14 cellular contexts compared by ENCODE assay signal in the genomic region with DNA sequence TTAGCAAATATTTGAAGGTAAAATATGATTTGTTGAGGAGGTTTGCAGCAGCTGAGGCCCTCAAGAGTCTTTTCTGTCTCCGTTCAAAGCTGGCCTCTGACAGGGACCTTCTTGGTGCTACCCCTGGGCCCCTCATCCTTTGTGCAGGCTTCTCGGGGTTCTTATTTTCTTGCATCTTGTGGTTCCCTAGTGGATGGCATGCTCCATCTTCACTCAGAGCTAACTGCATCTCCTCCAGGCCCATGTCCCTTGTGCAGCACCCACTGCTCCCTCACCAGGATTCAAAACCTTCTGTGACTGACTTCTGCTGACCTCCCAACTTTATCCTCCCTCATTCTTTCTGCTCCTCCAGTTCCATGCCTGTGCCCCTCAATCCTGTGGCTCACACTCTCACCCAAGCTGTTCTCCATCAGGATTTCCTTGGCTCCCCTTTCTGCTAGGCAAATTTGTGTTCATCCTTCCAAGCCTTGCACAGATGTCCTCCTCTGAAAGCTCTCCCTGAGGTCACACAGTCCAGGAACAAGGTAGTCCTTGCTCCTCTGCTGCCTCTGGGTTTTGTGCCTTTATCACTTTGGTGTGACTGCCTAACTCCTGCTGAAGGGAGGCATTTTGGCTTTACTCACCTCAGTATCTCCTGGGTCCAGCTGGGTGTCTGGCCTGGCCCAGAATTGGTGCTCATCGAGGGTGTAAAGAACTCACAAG. TPM values are rescaled to one million over a fixed set of nuclear protein-coding genes. Genes with fewer than 3 reads are reported as not detected.
"Had no signal": no experiment of that assay in that cellular context is flagged by ENCODE, and none has a peak within 500 bp of the region (broad histone marks: within the 10 kb centered on the region; RNA-seq: fewer than 3 reads in every experiment).

No MANE protein-coding gene starts in this region.

RNA-seq across cellular contexts. Expression of a gene that starts 25.5 kb away (rescaled TPM):
- total RNA-seq: activated B cell treated with CpG ODN at 0.5 μM for 24 hours; activated CD4-positive, alpha-beta memory T cell treated with anti-CD3 and anti-CD28 coated beads for 36 hours; activated CD8-positive, alpha-beta memory T cell treated with anti-CD3 and anti-CD28 coated beads, Interleukin-2, amount 10 ng/mL, durations not matched to agents 7 days and 5 days; activated naive CD4-positive, alpha-beta T cell treated with anti-CD3 and anti-CD28 coated beads for 36 hours; activated naive CD4-positive, alpha-beta T cell treated with anti-CD3 and anti-CD28 coated beads, Interleukin-2, amount 50 U/mL, for 72 hours; activated T-helper 1 cell treated with anti-CD3 and anti-CD28 coated beads, Interleukin-12 subunit alpha, Interleukin-12 subunit beta, Interleukin-2, Interleukin-4 antibody, amounts not matched to agents 30 ng/mL and 10 ng/mL and 1 ng/mL, durations not matched to agents 14 hours and 24 hours and 36 hours; adrenal gland; astrocyte; body of pancreas; breast epithelium; LHCN-M2; M059J; OCI-LY7; Right ventricle myocardium superior had no signal
